Comparison of ENCODE assay signal across 8 cellular contexts in the genomic region with DNA sequence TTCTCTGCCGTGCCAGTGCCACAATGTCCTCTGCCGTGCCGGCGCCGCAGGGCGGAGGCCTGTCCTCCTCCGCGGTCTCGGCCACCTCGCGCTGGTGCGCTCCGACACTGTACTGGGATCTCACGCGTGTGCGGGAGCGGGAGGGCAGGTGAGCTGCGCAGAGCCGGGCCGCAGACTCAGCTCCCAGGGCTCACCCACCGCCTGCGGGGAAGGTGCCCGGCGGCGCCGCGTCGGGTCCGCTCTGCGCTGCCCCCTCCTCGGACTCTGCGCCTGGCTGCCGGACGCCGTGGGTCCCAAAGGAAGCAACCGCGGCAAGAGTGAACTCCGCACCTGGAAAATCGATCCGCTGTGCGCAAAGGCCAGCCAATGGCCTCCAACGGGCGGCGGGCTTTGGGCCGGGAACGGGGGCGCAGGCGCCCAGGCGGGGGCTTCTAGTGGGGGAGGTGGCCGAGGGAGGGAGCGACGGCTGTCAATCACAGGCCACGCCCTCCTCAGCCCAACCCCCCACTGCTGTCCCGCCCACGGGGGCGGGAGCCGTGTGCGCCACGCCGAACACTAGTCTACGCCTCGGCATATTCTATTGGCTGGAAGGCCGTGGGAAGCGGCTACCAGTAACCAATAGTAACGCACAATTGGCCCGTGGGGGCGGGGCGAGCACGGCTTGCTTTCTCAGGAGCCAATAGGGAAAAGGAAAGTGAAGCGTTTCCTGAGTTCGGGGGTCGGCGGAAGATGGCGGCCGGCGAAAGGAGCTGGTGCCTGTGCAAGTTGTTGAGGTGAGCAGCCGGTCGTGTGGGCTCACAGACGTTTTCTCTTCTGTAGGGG. TPM values are rescaled to one million over a fixed set of nuclear protein-coding genes. Genes with fewer than 3 reads are reported as not detected.
DNase-seq lines count a peak whose midpoint lies in the region; ATAC-seq, FAIRE-seq and TF ChIP-seq lines count a peak whose summit lies in the region.

TSS of gene ALG11 (plus strand) at position 709 of the 822 bp plus-strand sequence. CDS start at position 730, 21 bp downstream.

- H3K4me2 ChIP-seq in Loucy (ENCODE audit: low read depth, low read length, poor library complexity, severe bottlenecking) = peak within 1 kb of the TSS; percentile 88

- peaks cover 12% of the 10 kb centered on the region for H4K20me1 ChIP-seq in Loucy (ENCODE audit: insufficient read depth, low read length, poor library complexity, severe bottlenecking)

- peak within 1 kb of the TSS; percentile 99 for H3K4me3 Mint-ChIP-seq in nephron progenitor cell
- peak within 1 kb of the TSS; percentile 96 for H3K4me3 Mint-ChIP-seq in stimulated activated naive CD8-positive, alpha-beta T cell treated with anti-CD3 and anti-CD28 coated beads, Interleukin-15, amount 100 ng/mL, for 72 hours

- H3K9me3 ChIP-seq in Loucy (ENCODE audit: insufficient read depth, low read depth, low read length) = no peaks in the 10 kb centered on the region

- peaks cover 19% of the 10 kb centered on the region for H3K4me1 ChIP-seq in Loucy (ENCODE audit: insufficient read depth, low read length, poor library complexity, severe bottlenecking)

- peaks cover 26% of the 10 kb centered on the region for H3K4me1 Mint-ChIP-seq in nephron progenitor cell
- peaks cover 21% of the 10 kb centered on the region for H3K4me1 Mint-ChIP-seq in stimulated activated naive CD8-positive, alpha-beta T cell treated with anti-CD3 and anti-CD28 coated beads, Interleukin-15, amount 100 ng/mL, for 72 hours

- no peaks in the 10 kb centered on the region for H3F3A ChIP-seq in Loucy (ENCODE audit: low read depth)

- TF ChIP-seq POLR2A in H54 (IDR thresholded peaks at IDR 0.05; ENCODE audit: low read depth, low read length) (peak; percentile 77), Raji (IDR thresholded peaks at IDR 0.05; ENCODE audit: insufficient read depth, low read depth, low read length) (peak; percentile 75)

- no peaks in the 10 kb centered on the region for H3K36me3 ChIP-seq in Loucy (ENCODE audit: insufficient read depth, low read length)

- FAIRE-seq in H54 (lab: Jason Lieb, UNC) = peak; percentile 95

- peaks cover 26% of the 10 kb centered on the region for H3K27me3 Mint-ChIP-seq in nephron progenitor cell (ENCODE audit: low read depth, poor library complexity)
- peaks cover 21% of the 10 kb centered on the region for H3K27me3 Mint-ChIP-seq in stimulated activated naive CD8-positive, alpha-beta T cell treated with anti-CD3 and anti-CD28 coated beads, Interleukin-15, amount 100 ng/mL, for 72 hours

- H2AFZ ChIP-seq in Loucy (ENCODE audit: low read length) = peak within 1 kb of the TSS; percentile 99

- H3K36me3 Mint-ChIP-seq in nephron progenitor cell (ENCODE audit: low read depth) = peaks cover 26% of the 10 kb centered on the region

- DNase-seq in EL = peak; percentile 98
- DNase-seq in H54 (ENCODE audit: insufficient read length, low spot score) = peak; percentile 84
- DNase-seq in activated T-helper 9 cell treated with anti-CD3 and anti-CD28 coated beads, Interleukin-2, amount 50 U/mL, for 16 hours (ENCODE audit: low read depth) = peak; percentile 99
- DNase-seq in fibroblast of the aortic adventitia (ENCODE audit: low read depth) = peak; percentile 96
- DNase-seq in nephron progenitor cell = peak; percentile 100
- peak; percentile 100 for DNase-seq in stimulated activated naive CD8-positive, alpha-beta T cell treated with anti-CD3 and anti-CD28 coated beads, Interleukin-15, amount 100 ng/mL, for 72 hours

- H3K9me3 Mint-ChIP-seq in nephron progenitor cell = peaks cover 11% of the 10 kb centered on the region
- H3K9me3 Mint-ChIP-seq in stimulated activated naive CD8-positive, alpha-beta T cell treated with anti-CD3 and anti-CD28 coated beads, Interleukin-15, amount 100 ng/mL, for 72 hours = no peaks in the 10 kb centered on the region

- H3K79me2 ChIP-seq in Loucy (ENCODE audit: insufficient read depth, low read length) = peaks cover 45% of the 10 kb centered on the region

- H3K27ac Mint-ChIP-seq in nephron progenitor cell = peak within 1 kb of the TSS; percentile 99
- peak within 1 kb of the TSS; percentile 96 to 98 for H3K27ac Mint-ChIP-seq in stimulated activated naive CD8-positive, alpha-beta T cell treated with anti-CD3 and anti-CD28 coated beads, Interleukin-15, amount 100 ng/mL, for 72 hours

- peak; percentile 99 for ATAC-seq in stimulated activated naive CD8-positive, alpha-beta T cell treated with anti-CD3 and anti-CD28 coated beads, Interleukin-15, amount 100 ng/mL, for 72 hours

- H3K4me3 ChIP-seq in Loucy (ENCODE audit: low read length, poor library complexity, severe bottlenecking) (peak within 1 kb of the TSS; percentile 91), fibroblast of the aortic adventitia (ENCODE audit: low read depth, low read length) (peak within 1 kb of the TSS; percentile 97)

- H3K9me2 ChIP-seq in Loucy (replicated peaks; ENCODE audit: low read depth, low read length) = no peaks in the 10 kb centered on the region

- peaks cover 20% of the 10 kb centered on the region for H3K27me3 ChIP-seq in Loucy (ENCODE audit: insufficient read depth, low read length, poor library complexity, severe bottlenecking)

- peak within 1 kb of the TSS; percentile 82 for H3K9ac ChIP-seq in Loucy (ENCODE audit: low read depth, low read length, poor library complexity, severe bottlenecking)

- TF ChIP-seq CTCF in Loucy (conservative IDR thresholded peaks at IDR 0.05; ENCODE audit: low read length) (no peak), fibroblast of the aortic adventitia (IDR thresholded peaks at IDR 0.05; ENCODE audit: insufficient read depth, low read length) (no peak), nephron progenitor cell (IDR thresholded peaks at IDR 0.05) (no peak)

RNA-seq across cellular contexts. Expression of gene ALG11, which starts in this region (rescaled TPM):
- 23.1 and 36.3 TPM in 2 replicates for total RNA-seq in fibroblast of the aortic adventitia (ENCODE audit: low replicate concordance)

Comparison
In these comparisons a context has a peak if more than half of its experiments do, and no peak if none do; other contexts are left out.
1. Peak in every context shown above with its lines: DNase-seq, ATAC-seq and H3K4me3 ChIP-seq.